ENCODE assay signal across 24 cellular contexts in genomic region chr2:241386519-241386918, GRCh38.
"Had no signal": no experiment of that assay in that cellular context is flagged by ENCODE, and none has a peak within 500 bp of the region (broad histone marks: within the 10 kb centered on the region; RNA-seq: fewer than 3 reads in every experiment).

No MANE protein-coding gene starts in this region.

- H3K4me1 Mint-ChIP-seq: mesothelial cell of epicardium had no signal

- H3K27me3 Mint-ChIP-seq: activated B cell treated with CpG ODN at 0.5 μM for 24 hours; activated CD4-positive, alpha-beta T cell treated with anti-CD3 and anti-CD28 coated beads, Interleukin-2, amount 10 ng/mL, durations not matched to agents 24 days and 14 days; activated naive CD8-positive, alpha-beta T cell treated with anti-CD3 and anti-CD28 coated beads for 36 hours; brain had no signal

- H3K27me3 ChIP-seq: ovary, transverse colon, vagina had no signal

- H3K36me3 ChIP-seq: ovary, vagina had no signal

- H3K9me3 ChIP-seq: ovary, transverse colon, vagina had no signal

- H3K9me3 Mint-ChIP-seq: activated B cell treated with CpG ODN at 0.5 μM for 24 hours; activated CD4-positive, alpha-beta T cell treated with anti-CD3 and anti-CD28 coated beads, Interleukin-2, amount 10 ng/mL, durations not matched to agents 24 days and 14 days; activated naive CD8-positive, alpha-beta T cell treated with anti-CD3 and anti-CD28 coated beads for 36 hours; brain; mesothelial cell of epicardium; neural crest cell had no signal

- H3K27ac ChIP-seq: epithelial cell of prostate, ovary, SK-N-MC, transverse colon, vagina had no signal

- H3K4me3 ChIP-seq: ovary, SK-N-MC, transverse colon, vagina had no signal

- H3K27ac Mint-ChIP-seq: activated B cell treated with CpG ODN at 0.5 μM for 24 hours; activated CD4-positive, alpha-beta T cell treated with anti-CD3 and anti-CD28 coated beads, Interleukin-2, amount 10 ng/mL, durations not matched to agents 24 days and 14 days; activated naive CD8-positive, alpha-beta T cell treated with anti-CD3 and anti-CD28 coated beads for 36 hours; activated T-cell treated with anti-CD3 and anti-CD28 coated beads, Interleukin-2, amount 50 U/mL, for 72 hours; mesothelial cell of epicardium had no signal

- DNase-seq: activated B cell treated with CpG ODN at 0.5 μM for 24 hours; activated CD4-positive, alpha-beta T cell treated with anti-CD3 and anti-CD28 coated beads, Interleukin-2, amount 10 ng/mL, durations not matched to agents 24 days and 14 days; activated CD8-positive, alpha-beta memory T cell treated with anti-CD3 and anti-CD28 coated beads, Interleukin-2, amount 50 U/mL, for 48 hours; activated naive CD8-positive, alpha-beta T cell treated with anti-CD3 and anti-CD28 coated beads for 36 hours; activated T-cell treated with anti-CD3 and anti-CD28 coated beads, Interleukin-2, amount 50 U/mL, for 72 hours; central memory CD4-positive, alpha-beta T cell; effector CD8-positive, alpha-beta T cell; hippocampal formation; kidney; left ventricle myocardium superior; ovary; stimulated activated CD4-positive, alpha-beta T cell treated with anti-CD3 and anti-CD28 coated beads, Interleukin-4, amount 100 ng/mL, for 4 hours; stimulated activated CD8-positive, alpha-beta memory T cell treated with anti-CD3 and anti-CD28 coated beads, Interleukin-4, amount 100 ng/mL, for 48 hours; stimulated activated naive CD4-positive, alpha-beta T cell treated with Interleukin-2 at 50 U/mL for 16 hours; substantia nigra; T-helper 1 cell; T1000; transverse colon had no signal

- FAIRE-seq: kidney had no signal

- H3K4me3 Mint-ChIP-seq: activated B cell treated with CpG ODN at 0.5 μM for 24 hours; activated CD4-positive, alpha-beta T cell treated with anti-CD3 and anti-CD28 coated beads, Interleukin-2, amount 10 ng/mL, durations not matched to agents 24 days and 14 days; activated naive CD8-positive, alpha-beta T cell treated with anti-CD3 and anti-CD28 coated beads for 36 hours; activated T-cell treated with anti-CD3 and anti-CD28 coated beads, Interleukin-2, amount 50 U/mL, for 72 hours; brain; mesothelial cell of epicardium; neural crest cell had no signal
